In the genomic region with DNA sequence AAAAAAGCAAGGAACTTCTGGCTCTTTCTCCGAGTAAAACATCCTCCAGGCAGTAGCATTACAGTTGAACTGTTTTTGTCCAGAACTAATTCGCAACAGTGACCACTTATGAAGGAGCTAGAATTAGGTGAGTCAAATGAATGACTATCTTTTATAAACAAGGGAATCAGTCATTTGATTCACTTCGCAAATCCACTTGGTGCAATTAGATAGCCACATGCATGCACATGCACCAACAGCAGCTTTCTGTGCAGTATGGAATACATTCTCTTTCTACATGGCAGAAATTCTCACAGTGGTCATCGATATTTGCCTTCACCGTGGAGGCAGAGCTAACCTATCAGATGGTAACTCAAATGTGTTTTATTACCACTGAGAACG, we compare ENCODE assay signal across 8 cellular contexts.
DNase-seq lines count a peak whose midpoint lies in the region; ATAC-seq and TF ChIP-seq lines count a peak whose summit lies in the region.

No MANE protein-coding gene starts in this region.

- no peaks in the 10 kb centered on the region for H3K36me3 ChIP-seq in left lung
- no peaks in the 10 kb centered on the region for H3K36me3 ChIP-seq in transverse colon

- TF ChIP-seq POLR2A in transverse colon (IDR thresholded peaks at IDR 0.05), result no peak

- H3K27me3 ChIP-seq in left lung (no peaks in the 10 kb centered on the region), transverse colon (no peaks in the 10 kb centered on the region)

- WGBS in transverse colon (ENCODE audit: low coverage in 1 of 2), 2 donors, result 66 to 69% methylated on average over 5 to 6 of the region's 6 CpGs

- H3K9me3 Mint-ChIP-seq in activated T-cell treated with anti-CD3 and anti-CD28 coated beads, Interleukin-2, amount 50 U/mL, for 24 hours, result no peaks in the 10 kb centered on the region
- no peaks in the 10 kb centered on the region for H3K9me3 Mint-ChIP-seq in activated naive CD8-positive, alpha-beta T cell (ENCODE audit: low read depth)

- peak overlapping the region; percentile 98 for H3K27ac Mint-ChIP-seq in activated T-cell treated with anti-CD3 and anti-CD28 coated beads, Interleukin-2, amount 50 U/mL, for 24 hours
- H3K27ac Mint-ChIP-seq in activated naive CD8-positive, alpha-beta T cell, result peak overlapping the region; percentile 96

- intact Hi-C loops in left lung (cut with DNase I) (no loop called here), transverse colon (cut with DNase I; ENCODE audit: low total_unique reads) (loop anchor here (5.0 to 10.0 kb wide), 2 partner anchors 47 to 115 kb away; no protein-coding TSS in a partner anchor)

- H3K9me3 ChIP-seq in left lung, result no peaks in the 10 kb centered on the region
- H3K9me3 ChIP-seq in transverse colon, result no peaks in the 10 kb centered on the region

- no peak for TF ChIP-seq CTCF in left lung (IDR thresholded peaks at IDR 0.05)
- TF ChIP-seq CTCF in transverse colon (IDR thresholded peaks at IDR 0.05), result no peak

- H3K27ac ChIP-seq in left lung (peak overlapping the region; percentile 74 to 91), transverse colon (peak overlapping the region; percentile 82 to 91 (median 86))

- H3K4me3 ChIP-seq in left lung (peak overlapping the region; percentile 36 to 42), transverse colon (peak overlapping the region in 3 of 4 donors; percentile 39 to 48 (median 48))

- H3K4me1 ChIP-seq in left lung, result peaks cover 0 to 17% of the 10 kb centered on the region in 2 donors
- peaks cover 0 to 29% (median 19%) of the 10 kb centered on the region in 4 donors for H3K4me1 ChIP-seq in transverse colon

- peak overlapping the region; percentile 75 for H3K4me3 Mint-ChIP-seq in activated T-cell treated with anti-CD3 and anti-CD28 coated beads, Interleukin-2, amount 50 U/mL, for 24 hours
- H3K4me3 Mint-ChIP-seq in activated naive CD8-positive, alpha-beta T cell, result peak overlapping the region; percentile 86

- ATAC-seq in left lung, result peak; percentile 18

- no peak for DNase-seq in activated T-cell treated with anti-CD3 and anti-CD28 coated beads, Interleukin-2, amount 50 U/mL, for 24 hours
- DNase-seq in activated T-cell treated with anti-CD3 and anti-CD28 coated beads, Interleukin-2, amount 50 U/mL, for 48 hours, result no peak
- DNase-seq in left lung (no peak), transverse colon (no peak), NOMO-1 treated with DMSO at 0.1 percent for 48 hours (lab: John Stamatoyannopoulos, UW; ENCODE audit: unreplicated experiment) (no peak)
- DNase-seq in central memory CD4-positive, alpha-beta T cell, result no peak
- no peak for DNase-seq in stimulated activated CD4-positive, alpha-beta T cell treated with anti-CD3 and anti-CD28 coated beads, Interleukin-2, amount 100 ng/mL, for 48 hours

- no peaks in the 10 kb centered on the region for H3K27me3 Mint-ChIP-seq in activated T-cell treated with anti-CD3 and anti-CD28 coated beads, Interleukin-2, amount 50 U/mL, for 24 hours
- no peaks in the 10 kb centered on the region for H3K27me3 Mint-ChIP-seq in activated naive CD8-positive, alpha-beta T cell

- H3K4me1 Mint-ChIP-seq in activated T-cell treated with anti-CD3 and anti-CD28 coated beads, Interleukin-2, amount 50 U/mL, for 24 hours (ENCODE audit: low read depth), result peaks cover 71% of the 10 kb centered on the region
- peaks cover 47% of the 10 kb centered on the region for H3K4me1 Mint-ChIP-seq in activated naive CD8-positive, alpha-beta T cell (ENCODE audit: low read depth)

- no peak for TF ChIP-seq EP300 in transverse colon (IDR thresholded peaks at IDR 0.05; ENCODE audit: low read depth)

- peaks cover 90% of the 10 kb centered on the region for H3K36me3 Mint-ChIP-seq in activated T-cell treated with anti-CD3 and anti-CD28 coated beads, Interleukin-2, amount 50 U/mL, for 24 hours (ENCODE audit: low read depth)
- peaks cover 32% of the 10 kb centered on the region for H3K36me3 Mint-ChIP-seq in activated naive CD8-positive, alpha-beta T cell

- in situ Hi-C loops in transverse colon (cut with MboI; ENCODE audit: low pct_ligation_motif_present in 1 of 4, low pct_unique_long_range_greater_than_20kb in 1 of 4, low sequenced_read_pairs in 3 of 4), result no loop called here
